ENCODE assay signal across 1 cellular context in the genomic region with DNA sequence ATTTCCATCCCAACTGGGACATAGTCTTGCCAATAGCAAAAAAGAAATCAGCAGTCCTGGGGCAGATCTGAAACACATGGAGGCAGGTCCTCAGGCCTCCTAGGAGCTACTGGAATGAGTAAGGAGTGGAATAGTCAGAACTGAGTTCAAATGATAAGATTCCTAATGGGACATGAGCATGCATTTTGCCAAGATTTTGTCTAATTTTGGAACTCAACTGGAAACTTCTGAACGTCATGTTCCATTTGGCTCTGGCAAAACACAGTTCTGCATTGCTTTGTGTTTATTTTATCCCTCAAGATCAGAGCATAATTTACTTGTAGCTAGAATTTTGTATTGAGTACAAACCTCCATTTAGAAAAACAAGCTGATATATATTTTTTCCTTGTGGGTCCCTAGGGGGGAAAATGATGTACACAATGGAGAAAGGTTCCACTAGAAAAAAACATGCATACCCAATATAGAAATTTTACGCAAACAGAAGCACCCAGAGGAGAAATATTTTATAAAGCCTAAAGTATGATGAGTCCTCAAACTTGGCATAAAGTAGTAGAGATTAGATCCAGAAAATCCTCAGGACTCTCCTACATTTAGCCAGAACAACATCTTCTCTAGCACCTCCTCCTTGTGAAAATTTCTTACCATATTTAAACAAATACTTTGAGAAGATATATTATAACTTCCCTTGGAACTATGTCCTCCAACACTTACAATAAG.
TF ChIP-seq lines count a peak whose summit lies in the region.

No MANE protein-coding gene starts in this region.

TF ChIP-seq in endothelial cell of umbilical vein, 7 proteins besides CTCF, POLR2A, EP300 and RAD21:
- no peak for TF ChIP-seq MYC (IDR thresholded peaks at IDR 0.05; ENCODE audit: low read depth, low read length)
- no peak for TF ChIP-seq EZH2 (IDR thresholded peaks at IDR 0.05; ENCODE audit: borderline replicate concordance, low read depth, low read length, severe bottlenecking)
- TF ChIP-seq, protein P1, sequence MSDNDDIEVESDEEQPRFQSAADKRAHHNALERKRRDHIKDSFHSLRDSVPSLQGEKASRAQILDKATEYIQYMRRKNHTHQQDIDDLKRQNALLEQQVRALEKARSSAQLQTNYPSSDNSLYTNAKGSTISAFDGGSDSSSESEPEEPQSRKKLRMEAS (IDR thresholded peaks at IDR 0.05; ENCODE audit: insufficient read depth, insufficient read length) = no peak
- no peak for TF ChIP-seq GATA2 (IDR thresholded peaks at IDR 0.05; ENCODE audit: insufficient read depth, insufficient read length, low read depth, low read length)
TF ChIP-seq in endothelial cell of umbilical vein: peak in this region for 0.
